ENCODE assay signal across 21 cellular contexts in the genomic region with DNA sequence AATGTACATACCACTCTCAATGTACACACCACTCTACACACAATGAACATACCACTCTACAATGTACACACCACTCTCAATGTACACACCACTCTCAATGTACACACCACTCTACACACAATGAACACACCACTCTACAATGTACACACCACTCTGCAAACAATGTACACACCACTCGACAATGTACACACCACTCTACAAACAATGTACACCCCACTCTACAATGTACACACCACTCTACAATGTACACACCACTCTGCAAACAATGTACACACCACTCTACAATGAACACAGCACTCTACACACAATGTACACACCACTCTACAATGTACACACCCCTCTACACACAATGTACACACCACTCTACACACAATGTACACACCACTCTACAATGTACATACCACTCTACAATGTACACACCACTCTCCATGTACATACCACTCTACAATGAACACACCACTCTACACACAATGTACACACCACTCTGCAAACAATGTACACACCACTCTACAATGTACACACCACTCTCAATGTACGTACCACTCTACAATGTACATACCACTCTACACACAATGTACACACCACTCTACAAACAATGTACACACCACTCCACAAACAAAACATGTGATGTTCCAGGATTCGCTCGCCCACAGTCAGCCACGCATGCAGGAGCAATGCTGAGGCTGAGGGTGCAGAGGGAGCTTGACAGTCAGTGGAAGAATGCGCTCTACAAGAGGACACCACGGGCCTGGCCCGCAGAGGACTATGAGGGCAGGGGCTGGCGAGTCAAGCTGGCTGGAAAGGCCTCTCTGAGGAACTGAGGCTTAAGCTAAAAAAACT.
A peak's percentile ranks its signal among the peaks of the same experiment; 100 is the strongest.
DNase-seq lines count a peak whose midpoint lies in the region; ATAC-seq and TF ChIP-seq lines count a peak whose summit lies in the region.
"Had no signal": no experiment of that assay in that cellular context is flagged by ENCODE, and none has a peak within 500 bp of the region (broad histone marks: within the 10 kb centered on the region; RNA-seq: fewer than 3 reads in every experiment).

No MANE protein-coding gene starts in this region.

- CTCF ChIA-PET in WTC11 (lab: Charles Lee) (no interaction called here), A673 (lab: Charles Lee) (no interaction called here), PC-3 (lab: Charles Lee) (no interaction called here)

- H3K18ac ChIP-seq in neuronal stem cell (ENCODE audit: low read length), result no peak overlapping the region

- no peak overlapping the region for H2BK5ac ChIP-seq in neuronal stem cell (ENCODE audit: low read length)

- POLR2A ChIA-PET in activated naive CD8-positive, alpha-beta T cell treated with anti-CD3 and anti-CD28 coated beads, Interleukin-2, amount 10 ng/mL, durations not matched to agents 7 days and 5 days (lab: Charles Lee), result no interaction called here
- POLR2A ChIA-PET in WTC11 (lab: Charles Lee) (no interaction called here), A673 (lab: Charles Lee; ENCODE audit: low non-redundant PET) (no interaction called here), PC-3 (lab: Charles Lee; ENCODE audit: unreplicated experiment) (no interaction called here)

- intact Hi-C loops in spleen (cut with DNase I; ENCODE audit: low total_unique reads) (no loop called here), A673 (cut with micrococcal nuclease; ENCODE audit: unreplicated experiment) (no loop called here), PC-3 (cut with micrococcal nuclease) (no loop called here)

- no peak overlapping the region for H2AK5ac ChIP-seq in neuronal stem cell (ENCODE audit: low read depth, low read length)

- H3K9me3 ChIP-seq in neuronal stem cell (replicated peaks in 1 of 2; ENCODE audit: control insufficient read depth in 2 of 2, insufficient read depth in 1 of 2, low read depth in 1 of 2, low read length in 2 of 2), result peaks cover 0 to 2% of the 10 kb centered on the region in 2 donors
- no peaks in the 10 kb centered on the region for H3K9me3 ChIP-seq in spleen
- no peaks in the 10 kb centered on the region for H3K9me3 ChIP-seq in A673 (ENCODE audit: low read depth, low read length, poor library complexity, severe bottlenecking)
- H3K9me3 ChIP-seq in PC-3 (ENCODE audit: low read length), result no peaks in the 10 kb centered on the region

- H3K23ac ChIP-seq in neuronal stem cell (ENCODE audit: low read depth, low read length, poor library complexity), result no peak overlapping the region

- no peaks in the 10 kb centered on the region for H4K20me1 ChIP-seq in PC-3 (ENCODE audit: low read length)

- peak overlapping the region; percentile 30 for H2BK12ac ChIP-seq in neuronal stem cell (ENCODE audit: low read length)

- peaks cover 10% of the 10 kb centered on the region for H3K79me1 ChIP-seq in neuronal stem cell (ENCODE audit: low read depth, low read length)

- H2AFZ ChIP-seq in neuronal stem cell (ENCODE audit: low read length) (no peak overlapping the region), PC-3 (ENCODE audit: low read length) (no peak overlapping the region)

- peaks cover 15% of the 10 kb centered on the region for H3K36me3 Mint-ChIP-seq in activated naive CD8-positive, alpha-beta T cell treated with anti-CD3 and anti-CD28 coated beads, Interleukin-2, amount 10 ng/mL, durations not matched to agents 7 days and 5 days
- peaks cover 9% of the 10 kb centered on the region for H3K36me3 Mint-ChIP-seq in activated naive CD8-positive, alpha-beta T cell treated with anti-CD3 and anti-CD28 coated beads for 36 hours
- H3K36me3 Mint-ChIP-seq in WTC11, result no peaks in the 10 kb centered on the region

- no peak overlapping the region for H2BK120ac ChIP-seq in neuronal stem cell (ENCODE audit: low read depth, low read length)

- H3K27me3 ChIP-seq in neuronal stem cell (ENCODE audit: control insufficient read depth in 3 of 3, insufficient read depth in 3 of 3, low read depth in 1 of 3, low read length in 3 of 3), result no peaks in the 10 kb centered on the region
- H3K27me3 ChIP-seq in spleen (replicated peaks in 1 of 7), result no peaks in the 10 kb centered on the region
- no peaks in the 10 kb centered on the region for H3K27me3 ChIP-seq in A673 (replicated peaks; ENCODE audit: insufficient read depth, low read depth, low read length, poor library complexity)
- H3K27me3 ChIP-seq in PC-3 (ENCODE audit: low read length), result no peaks in the 10 kb centered on the region

- H3K9ac ChIP-seq in neuronal stem cell (ENCODE audit: low read depth, low read length, poor library complexity) (peak overlapping the region; percentile 36), PC-3 (ENCODE audit: low read length) (no peak overlapping the region)

- H3K14ac ChIP-seq in neuronal stem cell (ENCODE audit: low read length), result no peak overlapping the region

- H3K9me3 Mint-ChIP-seq in activated naive CD8-positive, alpha-beta T cell treated with anti-CD3 and anti-CD28 coated beads, Interleukin-2, amount 10 ng/mL, durations not matched to agents 7 days and 5 days, result no peaks in the 10 kb centered on the region
- no peaks in the 10 kb centered on the region for H3K9me3 Mint-ChIP-seq in activated naive CD8-positive, alpha-beta T cell treated with anti-CD3 and anti-CD28 coated beads for 36 hours
- no peaks in the 10 kb centered on the region for H3K9me3 Mint-ChIP-seq in WTC11
- H3K9me3 Mint-ChIP-seq: CD14-positive monocyte, HFFc6 had no signal

- H3K27me3 Mint-ChIP-seq in activated naive CD8-positive, alpha-beta T cell treated with anti-CD3 and anti-CD28 coated beads, Interleukin-2, amount 10 ng/mL, durations not matched to agents 7 days and 5 days, result no peaks in the 10 kb centered on the region
- peaks cover 7% of the 10 kb centered on the region for H3K27me3 Mint-ChIP-seq in activated naive CD8-positive, alpha-beta T cell treated with anti-CD3 and anti-CD28 coated beads for 36 hours
- no peaks in the 10 kb centered on the region for H3K27me3 Mint-ChIP-seq in WTC11 (ENCODE audit: low read depth)

- TF ChIP-seq POLR2A in spleen (IDR thresholded peaks at IDR 0.05), result no peak

- no peak for ATAC-seq in activated naive CD8-positive, alpha-beta T cell treated with anti-CD3 and anti-CD28 coated beads, Interleukin-2, amount 10 ng/mL, durations not matched to agents 7 days and 5 days (ENCODE audit: low read depth)
- ATAC-seq in WTC11 (no peak), PC-3 (no peak)

- H3K4me3 ChIP-seq in neuronal stem cell (ENCODE audit: low read length in 2 of 2) (no peak overlapping the region), spleen (no peak overlapping the region), A673 (ENCODE audit: low read depth, low read length, poor library complexity, severe bottlenecking) (no peak overlapping the region), PC-3 (ENCODE audit: low read length) (no peak overlapping the region)

- peaks cover 21% of the 10 kb centered on the region for H3K79me2 ChIP-seq in PC-3 (ENCODE audit: low read length)

- H3F3A ChIP-seq in PC-3 (ENCODE audit: low read length, unreplicated experiment), result no peaks in the 10 kb centered on the region

- H3K4me3 Mint-ChIP-seq in activated naive CD8-positive, alpha-beta T cell treated with anti-CD3 and anti-CD28 coated beads, Interleukin-2, amount 10 ng/mL, durations not matched to agents 7 days and 5 days, result no peak overlapping the region
- no peak overlapping the region for H3K4me3 Mint-ChIP-seq in activated naive CD8-positive, alpha-beta T cell treated with anti-CD3 and anti-CD28 coated beads for 36 hours
- H3K4me3 Mint-ChIP-seq in WTC11, result no peak overlapping the region
- H3K4me3 Mint-ChIP-seq: B cell, HFFc6 had no signal

- H2BK15ac ChIP-seq in neuronal stem cell (ENCODE audit: low read length), result no peak overlapping the region

- peaks cover 37% of the 10 kb centered on the region for H3K4me1 Mint-ChIP-seq in activated naive CD8-positive, alpha-beta T cell treated with anti-CD3 and anti-CD28 coated beads, Interleukin-2, amount 10 ng/mL, durations not matched to agents 7 days and 5 days
- H3K4me1 Mint-ChIP-seq in activated naive CD8-positive, alpha-beta T cell treated with anti-CD3 and anti-CD28 coated beads for 36 hours, result peaks cover 41% of the 10 kb centered on the region
- H3K4me1 Mint-ChIP-seq in WTC11, result peaks cover 25% of the 10 kb centered on the region

- H4K91ac ChIP-seq in neuronal stem cell (ENCODE audit: low read depth, low read length, poor library complexity), result no peak overlapping the region

- no peak overlapping the region for H3K27ac Mint-ChIP-seq in activated naive CD8-positive, alpha-beta T cell treated with anti-CD3 and anti-CD28 coated beads, Interleukin-2, amount 10 ng/mL, durations not matched to agents 7 days and 5 days
- H3K27ac Mint-ChIP-seq in activated naive CD8-positive, alpha-beta T cell treated with anti-CD3 and anti-CD28 coated beads for 36 hours, result no peak overlapping the region
- H3K27ac Mint-ChIP-seq in WTC11, result no peak overlapping the region
- H3K27ac Mint-ChIP-seq: B cell, HFFc6 had no signal

- no peak overlapping the region for H3K4me2 ChIP-seq in neuronal stem cell (ENCODE audit: insufficient read depth, low read length, poor library complexity, severe bottlenecking)
- H3K4me2 ChIP-seq in PC-3 (ENCODE audit: low read length), result no peak overlapping the region

- H3K4me1 ChIP-seq in neuronal stem cell (ENCODE audit: control insufficient read depth in 2 of 2, insufficient read depth in 1 of 2, low read depth in 1 of 2, low read length in 2 of 2) (peaks cover 15 to 16% of the 10 kb centered on the region in 2 donors), spleen (peaks cover 16 to 77% (median 43%) of the 10 kb centered on the region in 6 donors), A673 (ENCODE audit: insufficient read depth, low read length, poor library complexity, severe bottlenecking) (peaks cover 19% of the 10 kb centered on the region), PC-3 (ENCODE audit: insufficient read depth, low read length) (peaks cover 21% of the 10 kb centered on the region)

- BruUV-seq in A673 (replicated peaks; lab: Mats Ljungman, UMichigan) (no TSS peak), PC-3 (replicated peaks; lab: Mats Ljungman, UMichigan) (no TSS peak)

- TF ChIP-seq CTCF in WTC11 (IDR thresholded peaks at IDR 0.05) (no peak), spleen (IDR thresholded peaks at IDR 0.05 in 8 of 11, conservative IDR thresholded peaks at IDR 0.05 in 3 of 11) (no peak), A673 (conservative IDR thresholded peaks at IDR 0.05; ENCODE audit: low read depth, low read length) (no peak), PC-3 (conservative IDR thresholded peaks at IDR 0.05; ENCODE audit: low read depth, low read length) (no peak)

- H3K9me2 ChIP-seq in PC-3 (replicated peaks; ENCODE audit: low read length), result no peaks in the 10 kb centered on the region

- H3K4ac ChIP-seq in neuronal stem cell (ENCODE audit: low read length), result no peak overlapping the region

- H3K36me3 ChIP-seq in neuronal stem cell (replicated peaks in 1 of 2; ENCODE audit: control insufficient read depth in 2 of 2, insufficient read depth in 2 of 2, low read length in 2 of 2) (no peaks in the 10 kb centered on the region), spleen (peaks cover 0 to 4% (median 0%) of the 10 kb centered on the region in 6 donors), A673 (ENCODE audit: insufficient read depth, low read length, poor library complexity, severe bottlenecking) (no peaks in the 10 kb centered on the region), PC-3 (ENCODE audit: low read depth, low read length) (no peaks in the 10 kb centered on the region)

- peak; percentile 21 for DNase-seq in activated naive CD8-positive, alpha-beta T cell treated with anti-CD3 and anti-CD28 coated beads, Interleukin-2, amount 10 ng/mL, durations not matched to agents 7 days and 5 days
- DNase-seq in activated naive CD8-positive, alpha-beta T cell treated with anti-CD3 and anti-CD28 coated beads for 36 hours, result no peak
- peak; percentile 2 for DNase-seq in WTC11 (ENCODE audit: low spot score)
- no peak for DNase-seq in neuronal stem cell (ENCODE audit: low spot score)
- peak; percentile 61 for DNase-seq in spleen
- DNase-seq in A673 (ENCODE audit: low spot score), result no peak
- DNase-seq in PC-3, result no peak
- DNase-seq in cerebellum (ENCODE audit: low spot score), result no peak
- DNase-seq: DMS79, H7, HFFc6, NCI-H1105, NCI-H146, NCI-H2029, NCI-H2171, NCI-H524 treated with DMSO at 0.1 percent for 48 hours, NCI-H82, SHP77 had no signal

- no peak overlapping the region for H4K8ac ChIP-seq in neuronal stem cell (ENCODE audit: low read depth, low read length)

- no CpG with 5 or more reads among the region's 9 CpGs for WGBS in neuronal stem cell (ENCODE audit: extremely low coverage in 2 of 2, insufficient read length in 2 of 2, insufficient replicate concordance in 1 of 2), 2 donors
- WGBS in spleen, 5 donors, result 97 to 99% (median 98%) methylated on average over 9 of the region's 9 CpGs

- H3K27ac ChIP-seq in neuronal stem cell (replicated peaks; ENCODE audit: low read length), result no peak overlapping the region
- peak overlapping the region in 2 of 8 donors; percentile 21 to 34 for H3K27ac ChIP-seq in spleen
- H3K27ac ChIP-seq in A673 (ENCODE audit: low read depth, low read length, poor library complexity, severe bottlenecking), result no peak overlapping the region
- no peak overlapping the region for H3K27ac ChIP-seq in PC-3 (ENCODE audit: low read length)
- H3K27ac ChIP-seq: HL-60 had no signal

Comparison
In these comparisons a context has a peak if more than half of its experiments do, and no peak if none do; other contexts are left out.
1. DNase-seq: peak in activated naive CD8-positive, alpha-beta T cell treated with anti-CD3 and anti-CD28 coated beads, Interleukin-2, amount 10 ng/mL, durations not matched to agents 7 days and 5 days (single experiment), WTC11 (single experiment) and spleen (single experiment); none in activated naive CD8-positive, alpha-beta T cell treated with anti-CD3 and anti-CD28 coated beads for 36 hours (single experiment), neuronal stem cell (single experiment), A673 (single experiment), PC-3 (single experiment) and cerebellum (single experiment).